In the genomic region with DNA sequence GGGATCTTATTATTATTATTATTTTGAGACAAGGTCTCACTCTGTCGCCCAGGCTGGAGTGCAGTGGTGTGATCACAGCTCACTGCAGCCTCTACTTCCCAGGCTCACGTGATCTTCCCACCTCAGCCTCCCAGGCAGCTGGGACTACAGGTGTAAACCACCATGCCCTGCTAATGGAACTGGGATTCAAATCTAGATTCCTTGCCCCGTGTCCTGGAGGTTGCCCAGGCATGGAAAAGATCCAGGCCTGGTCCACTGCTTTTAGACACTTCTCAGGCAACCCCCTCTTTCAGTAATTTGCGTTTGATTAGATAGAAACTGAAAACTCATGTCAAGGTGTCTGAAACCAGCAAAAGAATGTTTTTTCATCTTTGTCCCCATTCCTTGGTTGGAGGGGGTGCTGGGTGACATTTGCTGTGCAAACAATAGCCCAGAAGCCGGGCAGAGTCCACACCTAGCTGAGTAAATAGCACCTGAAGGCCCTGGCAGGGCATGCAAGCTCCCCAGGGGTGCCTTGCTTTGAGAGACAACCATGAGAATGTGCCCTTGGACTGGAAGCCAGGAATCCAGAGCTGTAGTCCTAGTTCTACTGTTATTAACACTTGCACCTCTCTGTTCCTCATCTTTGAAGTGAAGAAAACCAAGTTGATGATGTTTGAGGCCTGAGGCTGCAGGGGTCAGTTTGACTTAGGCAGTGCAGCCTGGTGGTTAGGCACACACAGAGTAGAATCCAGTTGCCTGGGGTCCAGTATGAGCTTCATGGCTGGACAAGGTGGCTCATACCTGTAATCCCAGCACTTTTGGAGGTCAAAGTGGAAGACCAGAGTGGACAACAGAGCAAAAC, we compare ENCODE assay signal across 10 cellular contexts. TPM values are rescaled to one million over a fixed set of nuclear protein-coding genes. Genes with fewer than 3 reads are reported as not detected.
A peak's percentile ranks its signal among the peaks of the same experiment; 100 is the strongest.
DNase-seq lines count a peak whose midpoint lies in the region; ATAC-seq and TF ChIP-seq lines count a peak whose summit lies in the region.
"Had no signal": no experiment of that assay in that cellular context is flagged by ENCODE, and none has a peak within 500 bp of the region (broad histone marks: within the 10 kb centered on the region; RNA-seq: fewer than 3 reads in every experiment).

No MANE protein-coding gene starts in this region.

- no peaks in the 10 kb centered on the region for H3K9me3 Mint-ChIP-seq in naive thymus-derived CD4-positive, alpha-beta T cell
- no peaks in the 10 kb centered on the region for H3K9me3 Mint-ChIP-seq in activated T-cell treated with anti-CD3 and anti-CD28 coated beads, Interleukin-2, amount 50 U/mL, for 72 hours
- H3K9me3 Mint-ChIP-seq: naive B cell had no signal

- peaks cover 4 to 49% (median 14%) of the 10 kb centered on the region in 5 donors for H3K36me3 Mint-ChIP-seq in naive thymus-derived CD4-positive, alpha-beta T cell
- H3K36me3 Mint-ChIP-seq in activated T-cell treated with anti-CD3 and anti-CD28 coated beads, Interleukin-2, amount 50 U/mL, for 72 hours (ENCODE audit: insufficient read depth in 2 of 2), result peaks cover 0 to 1% of the 10 kb centered on the region in 2 donors

- no peaks in the 10 kb centered on the region for H3F3A ChIP-seq in PC-3 (ENCODE audit: low read length, unreplicated experiment)

- ATAC-seq in GM19328 (IDR thresholded peaks at IDR 0.05; ENCODE audit: unreplicated experiment) (peak; percentile 54), PC-3 (peak; percentile 78), GM21423 (IDR thresholded peaks at IDR 0.05; ENCODE audit: unreplicated experiment) (no peak)
- ATAC-seq in naive thymus-derived CD4-positive, alpha-beta T cell, result no peak
- no peak for ATAC-seq in activated T-cell treated with anti-CD3 and anti-CD28 coated beads, Interleukin-2, amount 50 U/mL, for 72 hours (replicated peaks in 1 of 2)

- no peak overlapping the region for H3K4me3 ChIP-seq in PC-3 (ENCODE audit: low read length)
- no peak overlapping the region for H3K4me3 ChIP-seq in naive thymus-derived CD4-positive, alpha-beta T cell (ENCODE audit: low read length)

- peaks cover 52 to 90% (median 79%) of the 10 kb centered on the region in 7 donors for H3K4me1 Mint-ChIP-seq in naive thymus-derived CD4-positive, alpha-beta T cell
- peaks cover 71% of the 10 kb centered on the region for H3K4me1 Mint-ChIP-seq in activated T-cell treated with anti-CD3 and anti-CD28 coated beads, Interleukin-2, amount 50 U/mL, for 72 hours (ENCODE audit: low read depth)

- H3K9me3 ChIP-seq in PC-3 (ENCODE audit: low read length), result no peaks in the 10 kb centered on the region
- H3K9me3 ChIP-seq in naive thymus-derived CD4-positive, alpha-beta T cell (ENCODE audit: control insufficient read depth in 2 of 3, low read length in 3 of 3), result no peaks in the 10 kb centered on the region

- H3K36me3 ChIP-seq in PC-3 (ENCODE audit: low read depth, low read length), result no peaks in the 10 kb centered on the region
- no peaks in the 10 kb centered on the region for H3K36me3 ChIP-seq in naive thymus-derived CD4-positive, alpha-beta T cell (ENCODE audit: control insufficient read depth in 2 of 3, insufficient read depth in 3 of 3, low read length in 3 of 3)

- H3K27me3 ChIP-seq in PC-3 (ENCODE audit: low read length), result no peaks in the 10 kb centered on the region
- H3K27me3 ChIP-seq in naive thymus-derived CD4-positive, alpha-beta T cell (ENCODE audit: control insufficient read depth in 2 of 2, insufficient read depth in 2 of 2, low read length in 2 of 2), result no peaks in the 10 kb centered on the region

- intact Hi-C loops in PC-3 (cut with micrococcal nuclease), result loop anchor here (5.0 kb wide), 1 partner anchor 37 kb away; no protein-coding TSS in a partner anchor
- intact Hi-C loops in naive thymus-derived CD4-positive, alpha-beta T cell (cut with micrococcal nuclease), result no loop called here

- peak overlapping the region in 7 of 9 donors; percentile 17 to 82 (median 75) for H3K27ac Mint-ChIP-seq in naive thymus-derived CD4-positive, alpha-beta T cell
- no peak overlapping the region for H3K27ac Mint-ChIP-seq in activated T-cell treated with anti-CD3 and anti-CD28 coated beads, Interleukin-2, amount 50 U/mL, for 72 hours

- no TSS peak for BruUV-seq in PC-3 (replicated peaks; lab: Mats Ljungman, UMichigan)

- peak overlapping the region in 6 of 10 donors; percentile 20 to 72 (median 48) for H3K4me3 Mint-ChIP-seq in naive thymus-derived CD4-positive, alpha-beta T cell
- peak overlapping the region in 1 of 2 donors; percentile 20 for H3K4me3 Mint-ChIP-seq in activated T-cell treated with anti-CD3 and anti-CD28 coated beads, Interleukin-2, amount 50 U/mL, for 72 hours

- H4K20me1 ChIP-seq in PC-3 (ENCODE audit: low read length), result no peaks in the 10 kb centered on the region

- H3K9me2 ChIP-seq in PC-3 (replicated peaks; ENCODE audit: low read length), result no peaks in the 10 kb centered on the region

- CTCF ChIA-PET in PC-3 (lab: Charles Lee), result no interaction called here
- CTCF ChIA-PET in naive thymus-derived CD4-positive, alpha-beta T cell (lab: Charles Lee), result interaction anchor here (0.9 to 1.9 kb wide), 7 partner anchors 9 to 34 kb away, joined by 3 to 9 read pairs (median 4); no protein-coding TSS in a partner anchor

- H3K27me3 Mint-ChIP-seq in naive thymus-derived CD4-positive, alpha-beta T cell, result no peaks in the 10 kb centered on the region
- no peaks in the 10 kb centered on the region for H3K27me3 Mint-ChIP-seq in activated T-cell treated with anti-CD3 and anti-CD28 coated beads, Interleukin-2, amount 50 U/mL, for 72 hours (ENCODE audit: low read depth)
- H3K27me3 Mint-ChIP-seq: naive B cell had no signal

- TF ChIP-seq CTCF in PC-3 (conservative IDR thresholded peaks at IDR 0.05; ENCODE audit: low read depth, low read length), result no peak

- peak overlapping the region; percentile 26 for H3K27ac ChIP-seq in PC-3 (ENCODE audit: low read length)
- H3K27ac ChIP-seq in naive thymus-derived CD4-positive, alpha-beta T cell (ENCODE audit: low read depth, low read length), result no peak overlapping the region

- H3K4me1 ChIP-seq in PC-3 (ENCODE audit: insufficient read depth, low read length), result peaks cover 19% of the 10 kb centered on the region
- H3K4me1 ChIP-seq in naive thymus-derived CD4-positive, alpha-beta T cell (ENCODE audit: control insufficient read depth in 2 of 2, insufficient read depth in 2 of 2, low read length in 2 of 2), result peaks cover 16 to 60% of the 10 kb centered on the region in 2 donors

- H3K79me2 ChIP-seq in PC-3 (ENCODE audit: low read length), result no peaks in the 10 kb centered on the region

- POLR2A ChIA-PET in PC-3 (lab: Charles Lee; ENCODE audit: unreplicated experiment), result no interaction called here
- POLR2A ChIA-PET in naive thymus-derived CD4-positive, alpha-beta T cell (lab: Charles Lee), result interaction anchor here (0.5 to 7.0 kb wide), 5 partner anchors 8 to 23 kb away, joined by 3 to 105 read pairs (median 3); a partner anchor contains a TSS

- H3K9ac ChIP-seq in PC-3 (ENCODE audit: low read length), result no peak overlapping the region

- DNase-seq in COLO668 (lab: John Stamatoyannopoulos, UW; ENCODE audit: unreplicated experiment) (peak; percentile 66), PC-3 (peak; percentile 12), NCI-H2227 treated with DMSO at 0.1 percent for 48 hours (lab: John Stamatoyannopoulos, UW) (no peak), GOT3 (lab: John Stamatoyannopoulos, UW) (no peak)
- DNase-seq in naive thymus-derived CD4-positive, alpha-beta T cell, result no peak
- no peak for DNase-seq in activated T-cell treated with anti-CD3 and anti-CD28 coated beads, Interleukin-2, amount 50 U/mL, for 72 hours
- DNase-seq: naive B cell, NCI-H1694 had no signal

- peak overlapping the region; percentile 46 for H3K4me2 ChIP-seq in PC-3 (ENCODE audit: low read length)

- H2AFZ ChIP-seq in PC-3 (ENCODE audit: low read length), result no peak overlapping the region

RNA-seq across cellular contexts. Expression of a gene that starts 19.1 kb away (rescaled TPM):
- total RNA-seq in PC-3 (2014; rRNA removed), result 125 and 191 TPM in 2 replicates
- total RNA-seq in naive thymus-derived CD4-positive, alpha-beta T cell, result 100 to 1,000 TPM; 120 to 293 (median 144) TPM
- polyA plus RNA-seq in naive thymus-derived CD4-positive, alpha-beta T cell, result 100 to 1,000 TPM; 250 to 417 TPM
- total RNA-seq in activated T-cell treated with anti-CD3 and anti-CD28 coated beads, Interleukin-2, amount 50 U/mL, for 72 hours, result 100 to 1,000 TPM; 205 to 209 TPM

RNA-seq across cellular contexts. Expression of a gene that starts 47.0 kb away (rescaled TPM):
- 7.1 and 18.8 TPM in 2 replicates for total RNA-seq in PC-3 (2014; rRNA removed)
- total RNA-seq in naive thymus-derived CD4-positive, alpha-beta T cell, result 10 to 100 TPM; 13.5 to 33.5 (median 21.2) TPM
- 10 to 100 TPM in 1 of 2 donors, 1 to 10 TPM in 1; 8.7 to 12.6 TPM for polyA plus RNA-seq in naive thymus-derived CD4-positive, alpha-beta T cell
- 10 to 100 TPM; 24.0 to 26.9 TPM for total RNA-seq in activated T-cell treated with anti-CD3 and anti-CD28 coated beads, Interleukin-2, amount 50 U/mL, for 72 hours

Comparison
In these comparisons a context has a peak if more than half of its experiments do, and no peak if none do; other contexts are left out.
1. DNase-seq: peak in COLO668 (single experiment) and PC-3 (single experiment); none in naive thymus-derived CD4-positive, alpha-beta T cell (0 of 9), activated T-cell treated with anti-CD3 and anti-CD28 coated beads, Interleukin-2, amount 50 U/mL, for 72 hours (0 of 2), NCI-H2227 treated with DMSO at 0.1 percent for 48 hours (single experiment) and GOT3 (single experiment).
2. ATAC-seq: peak in GM19328 (single experiment) and PC-3 (single experiment); none in naive thymus-derived CD4-positive, alpha-beta T cell (single experiment), activated T-cell treated with anti-CD3 and anti-CD28 coated beads, Interleukin-2, amount 50 U/mL, for 72 hours (0 of 2) and GM21423 (single experiment).